In genomic region chr2:43218550-43219382, GRCh38 we compare ENCODE assay signal across 8 cellular contexts. TPM values are rescaled to one million over a fixed set of nuclear protein-coding genes. Genes with fewer than 3 reads are reported as not detected.
DNase-seq lines count a peak whose midpoint lies in the region; ATAC-seq and TF ChIP-seq lines count a peak whose summit lies in the region.

No MANE protein-coding gene starts in this region.

- H3K36me3 Mint-ChIP-seq in activated naive CD4-positive, alpha-beta T cell treated with anti-CD3 and anti-CD28 coated beads, Interleukin-2, amount 10 ng/mL, durations not matched to agents 7 days and 5 days: peaks cover 41% of the 10 kb centered on the region

- ATAC-seq in HG02763 (IDR thresholded peaks at IDR 0.05; ENCODE audit: unreplicated experiment): peak; percentile 35
- ATAC-seq in heart left ventricle: peak; percentile 14 to 29 (median 28)
- ATAC-seq in gastrocnemius medialis: peak; percentile 21 to 28

- in situ Hi-C loops in gastrocnemius medialis (cut with MboI; ENCODE audit: low sequenced_read_pairs in 4 of 4): loop anchor here in 1 of 4 donors (5.0 kb wide), 1 partner anchor 41 kb away; no protein-coding TSS in a partner anchor

- H3K27ac Mint-ChIP-seq in activated naive CD4-positive, alpha-beta T cell treated with anti-CD3 and anti-CD28 coated beads, Interleukin-2, amount 10 ng/mL, durations not matched to agents 7 days and 5 days: peak overlapping the region; percentile 97

- peak overlapping the region; percentile 90 for H3K4me3 ChIP-seq in GM06990 (replicated peaks; ENCODE audit: low read depth, low read length)
- H3K4me3 ChIP-seq in heart left ventricle: peak overlapping the region in 11 of 12 donors; percentile 11 to 97 (median 80)
- peak overlapping the region; percentile 76 to 99 (median 96) for H3K4me3 ChIP-seq in gastrocnemius medialis

- H3K4me1 ChIP-seq in heart left ventricle (peaks cover 6 to 81% (median 62%) of the 10 kb centered on the region in 12 donors), gastrocnemius medialis (peaks cover 73 to 75% of the 10 kb centered on the region in 2 donors)

- DNase-seq in GM06990 (ENCODE audit: extremely low read depth, insufficient read length) (peak; percentile 76), SIG-M5 (lab: John Stamatoyannopoulos, UW) (peak; percentile 63), heart left ventricle (peak; percentile 63 to 81 (median 75)), gastrocnemius medialis (peak in 1 of 2 donors; percentile 53), occipital lobe (lab: John Stamatoyannopoulos, UW) (no peak), kidney glomerular epithelial cell (lab: John Stamatoyannopoulos, UW) (no peak)
- peak; percentile 92 for DNase-seq in activated naive CD4-positive, alpha-beta T cell treated with anti-CD3 and anti-CD28 coated beads, Interleukin-2, amount 10 ng/mL, durations not matched to agents 7 days and 5 days

- TF ChIP-seq CTCF in GM06990 (IDR thresholded peaks at IDR 0.05; ENCODE audit: insufficient read depth, low read length, poor library complexity, severe bottlenecking) (no peak), heart left ventricle (IDR thresholded peaks at IDR 0.05) (no peak), gastrocnemius medialis (IDR thresholded peaks at IDR 0.05 in 4 of 5, conservative IDR thresholded peaks at IDR 0.05 in 1 of 5) (no peak)

- H3K36me3 ChIP-seq in GM06990 (ENCODE audit: control insufficient read depth, insufficient read depth, low read length) (no peaks in the 10 kb centered on the region; the same call in 1 of the 2 replicates), heart left ventricle (peaks cover 0 to 22% (median 17%) of the 10 kb centered on the region in 9 donors), gastrocnemius medialis (peaks cover 0 to 13% of the 10 kb centered on the region in 2 donors)

- H3K27ac ChIP-seq in heart left ventricle (peak overlapping the region; percentile 96 to 99 (median 99)), gastrocnemius medialis (peak overlapping the region; percentile 99 to 100 (median 100))

- no peak for TF ChIP-seq POLR2A in heart left ventricle (IDR thresholded peaks at IDR 0.05)
- no peak for TF ChIP-seq POLR2A in gastrocnemius medialis (IDR thresholded peaks at IDR 0.05)

- CTCF ChIA-PET in activated naive CD4-positive, alpha-beta T cell treated with anti-CD3 and anti-CD28 coated beads, Interleukin-2, amount 10 ng/mL, durations not matched to agents 7 days and 5 days (lab: Charles Lee): interaction anchor here (0.9 to 14.2 kb wide), 7 partner anchors 10 to 266 kb away, joined by 3 to 460 read pairs (median 3); no protein-coding TSS in a partner anchor

- intact Hi-C loops in heart left ventricle (cut with DNase I): loop anchor here in 9 of 10 donors (1.0 to 10.0 kb wide), 6 partner anchors 36 to 64 kb away; no protein-coding TSS in a partner anchor
- intact Hi-C loops in gastrocnemius medialis (cut with DNase I; ENCODE audit: low total_unique reads): no loop called here

- no peaks in the 10 kb centered on the region for H3K9me3 Mint-ChIP-seq in activated naive CD4-positive, alpha-beta T cell treated with anti-CD3 and anti-CD28 coated beads, Interleukin-2, amount 10 ng/mL, durations not matched to agents 7 days and 5 days

- H3K4me1 Mint-ChIP-seq in activated naive CD4-positive, alpha-beta T cell treated with anti-CD3 and anti-CD28 coated beads, Interleukin-2, amount 10 ng/mL, durations not matched to agents 7 days and 5 days: peaks cover 36% of the 10 kb centered on the region

- WGBS in heart left ventricle, 4 donors: 7 to 11% (median 10%) methylated on average over 8 to 9 of the region's 9 CpGs

- peak overlapping the region; percentile 79 for H3K4me3 Mint-ChIP-seq in activated naive CD4-positive, alpha-beta T cell treated with anti-CD3 and anti-CD28 coated beads, Interleukin-2, amount 10 ng/mL, durations not matched to agents 7 days and 5 days

- H3K27me3 Mint-ChIP-seq in activated naive CD4-positive, alpha-beta T cell treated with anti-CD3 and anti-CD28 coated beads, Interleukin-2, amount 10 ng/mL, durations not matched to agents 7 days and 5 days: peaks cover 4% of the 10 kb centered on the region

- H3K27me3 ChIP-seq in GM06990 (replicated peaks; ENCODE audit: control insufficient read depth, insufficient read depth, low read length) (no peaks in the 10 kb centered on the region), heart left ventricle (no peaks in the 10 kb centered on the region), gastrocnemius medialis (no peaks in the 10 kb centered on the region)

- H3K9me3 ChIP-seq in heart left ventricle (no peaks in the 10 kb centered on the region), gastrocnemius medialis (no peaks in the 10 kb centered on the region)

RNA-seq across cellular contexts. Expression of gene ZFP36L2, which starts 7.6 kb away (rescaled TPM):
- 10 to 100 TPM; 28.8 to 94.4 (median 44.9) TPM for total RNA-seq in heart left ventricle
- 10 to 100 TPM; 29.2 to 29.5 TPM for polyA plus RNA-seq in heart left ventricle
- 10 to 100 TPM; 15.5 to 58.6 (median 44.8) TPM for total RNA-seq in gastrocnemius medialis
- total RNA-seq in occipital lobe: 2.5 TPM

Comparison
In these comparisons a context has a peak if more than half of its experiments do, and no peak if none do; other contexts are left out.
1. DNase-seq: peak in GM06990 (single experiment), SIG-M5 (single experiment), activated naive CD4-positive, alpha-beta T cell treated with anti-CD3 and anti-CD28 coated beads, Interleukin-2, amount 10 ng/mL, durations not matched to agents 7 days and 5 days (single experiment) and heart left ventricle (5 of 5); none in occipital lobe (single experiment) and kidney glomerular epithelial cell (single experiment).
2. Peak in every context shown above with its lines, with median percentiles within 50 percentile points of each other: H3K4me3 ChIP-seq and ATAC-seq.